ENCODE assay signal across 8 cellular contexts in the genomic region with DNA sequence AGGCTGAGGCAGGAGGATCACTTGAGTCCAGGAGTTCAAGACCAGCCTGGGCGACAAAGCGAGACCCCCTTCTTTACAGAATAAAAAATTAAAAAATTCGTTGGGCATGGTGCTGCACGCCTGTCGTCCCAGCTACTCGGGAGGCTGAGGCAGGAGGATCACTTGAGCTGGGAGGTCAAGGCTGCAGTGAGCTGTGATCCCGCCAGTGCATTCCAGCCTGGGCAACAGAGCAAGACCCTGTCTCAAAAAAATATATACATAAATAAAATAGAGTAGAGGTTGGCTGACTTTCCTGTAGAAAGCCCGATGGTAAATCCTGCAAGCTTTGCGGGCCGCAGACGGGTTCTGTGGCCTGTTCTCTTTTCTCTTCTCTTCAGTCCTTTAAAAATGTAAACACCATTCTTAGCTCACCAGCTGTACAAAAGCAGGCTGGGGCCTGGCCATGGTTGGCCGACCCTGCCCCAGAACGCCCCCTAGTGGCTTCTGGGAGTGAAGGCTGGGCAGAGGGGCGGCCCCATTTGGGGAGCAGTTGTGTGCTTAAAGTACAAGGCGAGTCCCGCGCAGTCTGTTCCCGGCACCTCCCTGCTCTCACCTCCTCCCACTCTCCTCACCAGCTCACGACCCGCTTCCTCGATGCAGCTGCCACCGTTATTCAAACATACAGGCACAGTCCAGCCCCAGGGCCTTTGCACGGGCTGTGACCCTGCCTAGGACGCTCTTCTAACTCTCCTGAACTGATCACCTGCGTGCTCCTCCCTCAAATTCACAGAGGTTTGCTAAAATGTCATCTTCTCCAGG.
DNase-seq lines count a peak whose midpoint lies in the region.
"Not testable (repeated sequence)": the region's sequence is repeated elsewhere in the genome, so short reads cannot be mapped to it uniquely, and the experiment has no call there.

No MANE protein-coding gene starts in this region.

- H3K36me3 Mint-ChIP-seq in activated naive CD4-positive, alpha-beta T cell treated with anti-CD3 and anti-CD28 coated beads, Interleukin-2, amount 50 U/mL, for 24 hours = not testable (repeated sequence)

- H3K4me1 ChIP-seq in HAP-1 = not testable (repeated sequence)

- H3K27ac Mint-ChIP-seq in activated naive CD4-positive, alpha-beta T cell treated with anti-CD3 and anti-CD28 coated beads, Interleukin-2, amount 50 U/mL, for 24 hours = peak overlapping the region; percentile 59

- DNase-seq in DMS 273 (lab: John Stamatoyannopoulos, UW; ENCODE audit: unreplicated experiment) (peak; percentile 73), HAP-1 (ENCODE audit: low spot score in 2 of 2) (peak; percentile 52 to 80), NCI-H1694 treated with DMSO at 0.1 percent for 48 hours (lab: John Stamatoyannopoulos, UW) (peak; percentile 15), T1000 (lab: John Stamatoyannopoulos, UW) (peak; percentile 25), fibroblast of peridontal ligament (ENCODE audit: extremely low read depth) (peak; percentile 52), mucosa of gallbladder (ENCODE audit: low spot score) (peak; percentile 39)
- peak; percentile 22 for DNase-seq in stimulated activated naive CD4-positive, alpha-beta T cell treated with Interleukin-2 at 50 U/mL for 16 hours (lab: John Stamatoyannopoulos, UW)

- H3K27me3 ChIP-seq in HAP-1 (ENCODE audit: low read depth) = not testable (repeated sequence)

- peaks cover 22% of the 10 kb centered on the region for H3K4me1 Mint-ChIP-seq in activated naive CD4-positive, alpha-beta T cell treated with anti-CD3 and anti-CD28 coated beads, Interleukin-2, amount 50 U/mL, for 24 hours

- not testable (repeated sequence) for H3K4me3 Mint-ChIP-seq in activated naive CD4-positive, alpha-beta T cell treated with anti-CD3 and anti-CD28 coated beads, Interleukin-2, amount 50 U/mL, for 24 hours

- in situ Hi-C loops in HAP-1 (cut with MboI; ENCODE audit: low sequenced_read_pairs) = loop anchor here (10.0 to 25.0 kb wide), 2 partner anchors 240 to 603 kb away; a partner anchor contains a TSS

- H3K27me3 Mint-ChIP-seq in activated naive CD4-positive, alpha-beta T cell treated with anti-CD3 and anti-CD28 coated beads, Interleukin-2, amount 50 U/mL, for 24 hours = not testable (repeated sequence)

- not testable (repeated sequence) for H3K4me3 ChIP-seq in HAP-1

- H3K9me3 ChIP-seq in HAP-1 = not testable (repeated sequence)

- H3K9me3 Mint-ChIP-seq in activated naive CD4-positive, alpha-beta T cell treated with anti-CD3 and anti-CD28 coated beads, Interleukin-2, amount 50 U/mL, for 24 hours = not testable (repeated sequence)

- H3K36me3 ChIP-seq in HAP-1 (replicated peaks) = not testable (repeated sequence)

Comparison
In these comparisons a context has a peak if more than half of its experiments do, and no peak if none do; other contexts are left out.
1. DNase-seq: peak in every context shown above with its lines; median percentile 73 in DMS 273; 66 in HAP-1; 52 in fibroblast of peridontal ligament; 39 in mucosa of gallbladder; 25 in T1000; 22 in stimulated activated naive CD4-positive, alpha-beta T cell treated with Interleukin-2 at 50 U/mL for 16 hours; 15 in NCI-H1694 treated with DMSO at 0.1 percent for 48 hours.